ENCODE assay signal across 9 cellular contexts in genomic region chr3:28916713-28917499, GRCh38.
DNase-seq lines count a peak whose midpoint lies in the region; ATAC-seq, FAIRE-seq and TF ChIP-seq lines count a peak whose summit lies in the region.
"Had no signal": no experiment of that assay in that cellular context is flagged by ENCODE, and none has a peak within 500 bp of the region (broad histone marks: within the 10 kb centered on the region; RNA-seq: fewer than 3 reads in every experiment).

No MANE protein-coding gene starts in this region.

- TF ChIP-seq CTCF in D721Med (IDR thresholded peaks at IDR 0.05; ENCODE audit: insufficient read depth, missing control alignments): peak; percentile 50

- WGBS in mesodermal cell (ENCODE audit: insufficient coverage in 2 of 2), 2 experiments: 72 to 77% methylated on average over 9 to 13 of the region's 16 CpGs

- H3K9me3 ChIP-seq in mesodermal cell (ENCODE audit: control insufficient read depth, low read length): no peaks in the 10 kb centered on the region

- no peak overlapping the region for H3K4me3 ChIP-seq in mesodermal cell (ENCODE audit: extremely low read depth, insufficient read depth, low read length, poor library complexity, severe bottlenecking)

- peak overlapping the region in 1 of 2 donors; percentile 57 for H3K27ac Mint-ChIP-seq in effector memory CD8-positive, alpha-beta T cell
- H3K27ac Mint-ChIP-seq: stimulated activated naive CD8-positive, alpha-beta T cell treated with anti-CD3 and anti-CD28 coated beads, Interleukin-15, Interleukin-2, amounts not matched to agents 100 ng/mL and 50 ng/mL, for 24 hours had no signal

- no peaks in the 10 kb centered on the region for H3K36me3 Mint-ChIP-seq in effector memory CD8-positive, alpha-beta T cell (ENCODE audit: insufficient read depth)

- peak overlapping the region in 1 of 2 donors; percentile 37 for H3K4me3 Mint-ChIP-seq in effector memory CD8-positive, alpha-beta T cell
- H3K4me3 Mint-ChIP-seq: stimulated activated naive CD8-positive, alpha-beta T cell treated with anti-CD3 and anti-CD28 coated beads, Interleukin-15, Interleukin-2, amounts not matched to agents 100 ng/mL and 50 ng/mL, for 24 hours had no signal

- H3K4me1 ChIP-seq in mesodermal cell (ENCODE audit: control insufficient read depth, insufficient read depth, low read length, poor library complexity, severe bottlenecking): peaks cover 11% of the 10 kb centered on the region

- DNase-seq in D721Med (ENCODE audit: insufficient read length, low spot score): no peak
- DNase-seq in RPMI7951 (ENCODE audit: low read depth): peak; percentile 71
- no peak for DNase-seq in effector memory CD8-positive, alpha-beta T cell
- DNase-seq in ureter (ENCODE audit: low spot score): peak; percentile 69
- no peak for DNase-seq in activated T-cell treated with anti-CD3 and anti-CD28 coated beads, Interleukin-2, amount 50 U/mL, for 1 hour

- FAIRE-seq in D721Med (lab: Jason Lieb, UNC): no peak

- peak; percentile 68 for ATAC-seq in GM19324 (IDR thresholded peaks at IDR 0.05; ENCODE audit: low FRiP score, unreplicated experiment)
- ATAC-seq in HG03139 (IDR thresholded peaks at IDR 0.05; ENCODE audit: unreplicated experiment): peak; percentile 92
- ATAC-seq in effector memory CD8-positive, alpha-beta T cell (replicated peaks): peak; percentile 36

- H3K27me3 Mint-ChIP-seq in effector memory CD8-positive, alpha-beta T cell: no peaks in the 10 kb centered on the region

- H3K27ac ChIP-seq in mesodermal cell (ENCODE audit: low read depth, low read length, severe bottlenecking): peak overlapping the region; percentile 46

- H3K36me3 ChIP-seq in mesodermal cell (ENCODE audit: control insufficient read depth, insufficient read depth, low read length): no peaks in the 10 kb centered on the region

- peaks cover 0 to 1% of the 10 kb centered on the region in 2 donors for H3K9me3 Mint-ChIP-seq in effector memory CD8-positive, alpha-beta T cell
- H3K9me3 Mint-ChIP-seq: stimulated activated naive CD8-positive, alpha-beta T cell treated with anti-CD3 and anti-CD28 coated beads, Interleukin-15, Interleukin-2, amounts not matched to agents 100 ng/mL and 50 ng/mL, for 24 hours had no signal

- peaks cover 0 to 4% of the 10 kb centered on the region in 2 donors for H3K4me1 Mint-ChIP-seq in effector memory CD8-positive, alpha-beta T cell (ENCODE audit: low read depth in 2 of 2)

Comparison
In these comparisons a context has a peak if more than half of its experiments do, and no peak if none do; other contexts are left out.
1. DNase-seq: peak in RPMI7951 (single experiment) and ureter (single experiment); none in D721Med (single experiment), effector memory CD8-positive, alpha-beta T cell (0 of 3) and activated T-cell treated with anti-CD3 and anti-CD28 coated beads, Interleukin-2, amount 50 U/mL, for 1 hour (single experiment).
2. ATAC-seq: peak in every context shown above with its lines; median percentile 92 in HG03139; 68 in GM19324; 36 in effector memory CD8-positive, alpha-beta T cell.